Comparison of ENCODE assay signal across 11 cellular contexts in the genomic region with DNA sequence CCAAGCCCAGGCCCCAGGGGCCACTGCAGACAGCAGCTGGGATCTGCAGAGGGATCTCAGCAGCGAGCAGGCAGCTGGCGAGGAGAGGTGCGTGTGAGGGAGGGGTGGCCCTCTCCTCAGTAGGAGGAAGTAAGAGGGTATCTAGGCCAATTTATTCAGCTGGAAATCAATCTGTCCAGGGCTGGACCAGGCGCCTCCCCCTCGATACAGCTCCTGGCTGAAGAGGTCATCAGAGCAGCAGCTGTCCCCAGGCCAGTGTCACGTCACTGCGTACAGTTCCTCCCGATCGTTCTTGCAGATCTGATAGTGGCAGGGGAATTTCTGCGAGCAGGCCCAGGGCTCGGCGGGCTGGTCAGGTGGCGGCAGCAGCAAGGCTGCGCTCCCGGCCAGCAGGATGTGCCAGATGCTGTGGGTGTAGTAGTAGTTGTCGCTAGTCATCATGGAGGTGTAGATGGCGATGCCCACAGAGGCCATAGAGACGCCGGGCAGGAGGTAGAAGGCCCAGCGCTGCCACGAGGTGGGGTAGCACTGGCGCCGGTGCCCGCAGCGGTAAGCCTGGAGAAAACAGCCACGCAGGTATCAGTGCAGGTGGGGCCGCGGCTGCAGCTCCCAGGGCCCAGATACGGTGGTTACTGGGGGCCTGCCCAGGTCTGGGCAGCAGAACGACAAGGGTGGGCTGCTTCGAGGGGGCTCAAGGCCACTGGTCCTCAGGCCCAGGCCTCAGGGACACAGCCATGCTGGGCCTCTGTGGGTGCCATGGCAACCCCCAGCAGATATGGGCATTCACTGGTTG. TPM values are rescaled to one million over a fixed set of nuclear protein-coding genes. Genes with fewer than 3 reads are reported as not detected.
DNase-seq lines count a peak whose midpoint lies in the region; ATAC-seq and TF ChIP-seq lines count a peak whose summit lies in the region.
"Had no signal": no experiment of that assay in that cellular context is flagged by ENCODE, and none has a peak within 500 bp of the region (broad histone marks: within the 10 kb centered on the region; RNA-seq: fewer than 3 reads in every experiment).

No MANE protein-coding gene starts in this region.

- H3K9me3 ChIP-seq in colonic mucosa: no peaks in the 10 kb centered on the region

- intact Hi-C loops in activated CD4-positive, alpha-beta memory T cell treated with anti-CD3 and anti-CD28 coated beads for 36 hours (cut with micrococcal nuclease): loop anchor here (2.0 kb wide), 1 partner anchor 19 kb away; the partner anchor contains the start of gene AXIN1
- intact Hi-C loops in colonic mucosa (cut with DNase I): no loop called here

- H3K4me1 Mint-ChIP-seq in activated CD4-positive, alpha-beta memory T cell treated with anti-CD3 and anti-CD28 coated beads for 36 hours (ENCODE audit: low read depth): peaks cover 11% of the 10 kb centered on the region
- peaks cover 18% of the 10 kb centered on the region for H3K4me1 Mint-ChIP-seq in activated CD4-positive, alpha-beta memory T cell treated with anti-CD3 and anti-CD28 coated beads, Interleukin-2, amount 10 ng/mL, durations not matched to agents 7 days and 5 days
- H3K4me1 Mint-ChIP-seq in WTC11 (peaks cover 11% of the 10 kb centered on the region), neural crest cell (peaks cover 9% of the 10 kb centered on the region)

- no peak for DNase-seq in activated CD4-positive, alpha-beta memory T cell treated with anti-CD3 and anti-CD28 coated beads for 36 hours
- no peak for DNase-seq in activated CD4-positive, alpha-beta memory T cell treated with anti-CD3 and anti-CD28 coated beads, Interleukin-2, amount 10 ng/mL, durations not matched to agents 7 days and 5 days
- DNase-seq in NCI-H1092 (lab: John Stamatoyannopoulos, UW): peak; percentile 38
- no peak for DNase-seq in WTC11 (ENCODE audit: low spot score)
- DNase-seq in neural crest cell (ENCODE audit: low read depth, low spot score): no peak
- no peak for DNase-seq in colonic mucosa
- DNase-seq in putamen (ENCODE audit: low spot score): no peak
- no peak for DNase-seq in NCI-H1048 (lab: John Stamatoyannopoulos, UW)
- DNase-seq: activated naive CD4-positive, alpha-beta T cell treated with anti-CD3 and anti-CD28 coated beads, Interleukin-2, amount 10 ng/mL, durations not matched to agents 7 days and 5 days; NCI-H1694 treated with DMSO at 0.1 percent for 48 hours had no signal

- no peaks in the 10 kb centered on the region for H3K9me3 Mint-ChIP-seq in activated CD4-positive, alpha-beta memory T cell treated with anti-CD3 and anti-CD28 coated beads for 36 hours
- no peaks in the 10 kb centered on the region for H3K9me3 Mint-ChIP-seq in activated CD4-positive, alpha-beta memory T cell treated with anti-CD3 and anti-CD28 coated beads, Interleukin-2, amount 10 ng/mL, durations not matched to agents 7 days and 5 days
- H3K9me3 Mint-ChIP-seq in WTC11: no peaks in the 10 kb centered on the region
- H3K9me3 Mint-ChIP-seq in neural crest cell: no peaks in the 10 kb centered on the region
- H3K9me3 Mint-ChIP-seq: activated naive CD4-positive, alpha-beta T cell treated with anti-CD3 and anti-CD28 coated beads, Interleukin-2, amount 10 ng/mL, durations not matched to agents 7 days and 5 days; T-helper 1 cell treated with Interleukin-12 subunit alpha and Interleukin-12 subunit beta and Interleukin-4 antibody, amounts not matched to agents 30 μg/mL and 1 μg/mL, for 36 hours had no signal

- CTCF ChIA-PET in activated CD4-positive, alpha-beta memory T cell treated with anti-CD3 and anti-CD28 coated beads for 36 hours (lab: Charles Lee): no interaction called here
- CTCF ChIA-PET in activated CD4-positive, alpha-beta memory T cell treated with anti-CD3 and anti-CD28 coated beads, Interleukin-2, amount 10 ng/mL, durations not matched to agents 7 days and 5 days (lab: Charles Lee): no interaction called here
- CTCF ChIA-PET in WTC11 (lab: Charles Lee): interaction anchor here (0.6 to 3.4 kb wide), 6 partner anchors 9 to 306 kb away, joined by 3 to 30 read pairs (median 6); partner anchors contain the start of genes AXIN1 and RHOT2

- no peak overlapping the region for H3K27ac ChIP-seq in colonic mucosa

- peaks cover 8% of the 10 kb centered on the region for H3K36me3 ChIP-seq in colonic mucosa

- no peak overlapping the region for H3K4me3 ChIP-seq in colonic mucosa

- H3K27me3 ChIP-seq in colonic mucosa: no peaks in the 10 kb centered on the region

- H3K36me3 Mint-ChIP-seq in activated CD4-positive, alpha-beta memory T cell treated with anti-CD3 and anti-CD28 coated beads for 36 hours: peaks cover 11% of the 10 kb centered on the region
- H3K36me3 Mint-ChIP-seq in activated CD4-positive, alpha-beta memory T cell treated with anti-CD3 and anti-CD28 coated beads, Interleukin-2, amount 10 ng/mL, durations not matched to agents 7 days and 5 days (ENCODE audit: low read depth): peaks cover 15% of the 10 kb centered on the region
- H3K36me3 Mint-ChIP-seq in WTC11 (peaks cover 22% of the 10 kb centered on the region), neural crest cell (ENCODE audit: low read depth) (no peaks in the 10 kb centered on the region)

- H3K4me1 ChIP-seq in colonic mucosa: peaks cover 5% of the 10 kb centered on the region

- H3K9ac ChIP-seq in colonic mucosa (ENCODE audit: low read depth in 2 of 2, low read length in 2 of 2): no peak overlapping the region

- peak overlapping the region; percentile 10 for H3K4me3 Mint-ChIP-seq in activated CD4-positive, alpha-beta memory T cell treated with anti-CD3 and anti-CD28 coated beads for 36 hours
- no peak overlapping the region for H3K4me3 Mint-ChIP-seq in activated CD4-positive, alpha-beta memory T cell treated with anti-CD3 and anti-CD28 coated beads, Interleukin-2, amount 10 ng/mL, durations not matched to agents 7 days and 5 days
- H3K4me3 Mint-ChIP-seq in WTC11: no peak overlapping the region
- H3K4me3 Mint-ChIP-seq in neural crest cell: peak overlapping the region; percentile 92
- H3K4me3 Mint-ChIP-seq: activated naive CD4-positive, alpha-beta T cell treated with anti-CD3 and anti-CD28 coated beads, Interleukin-2, amount 10 ng/mL, durations not matched to agents 7 days and 5 days had no signal

- POLR2A ChIA-PET in activated CD4-positive, alpha-beta memory T cell treated with anti-CD3 and anti-CD28 coated beads for 36 hours (lab: Charles Lee): interaction anchor here (1.3 to 2.1 kb wide), 3 partner anchors 9 to 144 kb away, joined by 4 to 8 read pairs (median 5); no protein-coding TSS in a partner anchor
- POLR2A ChIA-PET in activated CD4-positive, alpha-beta memory T cell treated with anti-CD3 and anti-CD28 coated beads, Interleukin-2, amount 10 ng/mL, durations not matched to agents 7 days and 5 days (lab: Charles Lee): interaction anchor here (1.8 to 3.1 kb wide), 2 partner anchors 10 kb away, joined by 5 to 23 read pairs; partner anchors contain the start of gene PGAP6
- POLR2A ChIA-PET in WTC11 (lab: Charles Lee): no interaction called here

- peak overlapping the region; percentile 66 for H3K27ac Mint-ChIP-seq in activated CD4-positive, alpha-beta memory T cell treated with anti-CD3 and anti-CD28 coated beads for 36 hours
- H3K27ac Mint-ChIP-seq in activated CD4-positive, alpha-beta memory T cell treated with anti-CD3 and anti-CD28 coated beads, Interleukin-2, amount 10 ng/mL, durations not matched to agents 7 days and 5 days: no peak overlapping the region
- H3K27ac Mint-ChIP-seq in WTC11 (peak overlapping the region; percentile 68; the same call in 1 of the 2 replicates), neural crest cell (ENCODE audit: unreplicated experiment) (peak overlapping the region; percentile 57)
- H3K27ac Mint-ChIP-seq: T-helper 1 cell treated with Interleukin-12 subunit alpha and Interleukin-12 subunit beta and Interleukin-4 antibody, amounts not matched to agents 30 μg/mL and 1 μg/mL, for 36 hours had no signal

- TF ChIP-seq CTCF in WTC11 (IDR thresholded peaks at IDR 0.05) (no peak), neural crest cell (conservative IDR thresholded peaks at IDR 0.05) (no peak), colonic mucosa (IDR thresholded peaks at IDR 0.05) (no peak)

- H3K27me3 Mint-ChIP-seq in activated CD4-positive, alpha-beta memory T cell treated with anti-CD3 and anti-CD28 coated beads for 36 hours: no peaks in the 10 kb centered on the region
- H3K27me3 Mint-ChIP-seq in activated CD4-positive, alpha-beta memory T cell treated with anti-CD3 and anti-CD28 coated beads, Interleukin-2, amount 10 ng/mL, durations not matched to agents 7 days and 5 days: no peaks in the 10 kb centered on the region
- H3K27me3 Mint-ChIP-seq in WTC11 (ENCODE audit: low read depth) (no peaks in the 10 kb centered on the region), neural crest cell (ENCODE audit: low read depth) (peaks cover 4% of the 10 kb centered on the region)

- no peak for ATAC-seq in WTC11

RNA-seq across cellular contexts. Expression of gene MRPL28, which starts 1.6 kb away (rescaled TPM):
- total RNA-seq in activated CD4-positive, alpha-beta memory T cell treated with anti-CD3 and anti-CD28 coated beads for 36 hours: 10 to 100 TPM; 76.8 to 77.3 TPM
- 10 to 100 TPM; 71.4 to 72.6 TPM for total RNA-seq in activated CD4-positive, alpha-beta memory T cell treated with anti-CD3 and anti-CD28 coated beads, Interleukin-2, amount 10 ng/mL, durations not matched to agents 7 days and 5 days
- 119 to 144 TPM (median 140 TPM) in 3 replicates for total RNA-seq in WTC11 (2021)
- total RNA-seq in neural crest cell: 80.4 and 84.6 TPM in 2 replicates
- total RNA-seq in colonic mucosa: 10 to 100 TPM; 59.4 to 75.4 TPM

RNA-seq across cellular contexts. Expression of gene PGAP6, which starts 9.9 kb away (rescaled TPM):
- 10 to 100 TPM; 30.6 to 31.5 TPM for total RNA-seq in activated CD4-positive, alpha-beta memory T cell treated with anti-CD3 and anti-CD28 coated beads for 36 hours
- total RNA-seq in activated CD4-positive, alpha-beta memory T cell treated with anti-CD3 and anti-CD28 coated beads, Interleukin-2, amount 10 ng/mL, durations not matched to agents 7 days and 5 days: 10 to 100 TPM; 59.2 to 59.9 TPM
- total RNA-seq in WTC11 (2021) (104 to 108 TPM (median 107 TPM) in 3 replicates), neural crest cell (56.4 and 62.0 TPM in 2 replicates), colonic mucosa (100 to 1,000 TPM in 1 of 2 donors, 10 to 100 TPM in 1; 99.6 to 102 TPM)

RNA-seq across cellular contexts. Expression of gene AXIN1, which starts 19.4 kb away (rescaled TPM):
- 10 to 100 TPM; 18.6 to 20.5 TPM for total RNA-seq in activated CD4-positive, alpha-beta memory T cell treated with anti-CD3 and anti-CD28 coated beads for 36 hours
- total RNA-seq in activated CD4-positive, alpha-beta memory T cell treated with anti-CD3 and anti-CD28 coated beads, Interleukin-2, amount 10 ng/mL, durations not matched to agents 7 days and 5 days: 10 to 100 TPM; 25.4 to 25.7 TPM
- total RNA-seq in WTC11 (2021) (48.0 to 50.3 TPM (median 48.9 TPM) in 3 replicates), neural crest cell (36.4 and 38.2 TPM in 2 replicates), colonic mucosa (10 to 100 TPM; 33.4 to 34.3 TPM)

RNA-seq across cellular contexts. Expression of gene NME4, which starts 25.1 kb away (rescaled TPM):
- total RNA-seq in activated CD4-positive, alpha-beta memory T cell treated with anti-CD3 and anti-CD28 coated beads for 36 hours: 10 to 100 TPM; 62.1 to 62.5 TPM
- 10 to 100 TPM; 33.9 to 34.0 TPM for total RNA-seq in activated CD4-positive, alpha-beta memory T cell treated with anti-CD3 and anti-CD28 coated beads, Interleukin-2, amount 10 ng/mL, durations not matched to agents 7 days and 5 days
- total RNA-seq in WTC11 (2021) (467 to 550 TPM (median 535 TPM) in 3 replicates), neural crest cell (233 and 254 TPM in 2 replicates), colonic mucosa (10 to 100 TPM; 38.3 to 63.6 TPM)

RNA-seq across cellular contexts. Expression of gene DECR2, which starts 29.8 kb away (rescaled TPM):
- 1 to 10 TPM; 8.5 to 8.8 TPM for total RNA-seq in activated CD4-positive, alpha-beta memory T cell treated with anti-CD3 and anti-CD28 coated beads for 36 hours
- total RNA-seq in activated CD4-positive, alpha-beta memory T cell treated with anti-CD3 and anti-CD28 coated beads, Interleukin-2, amount 10 ng/mL, durations not matched to agents 7 days and 5 days: 1 to 10 TPM; 3.0 to 3.3 TPM
- total RNA-seq in WTC11 (2021): 37.8 to 43.6 TPM (median 40.7 TPM) in 3 replicates
- total RNA-seq in neural crest cell: 22.4 and 25.7 TPM in 2 replicates
- 10 to 100 TPM; 31.3 to 50.2 TPM for total RNA-seq in colonic mucosa

Comparison
In these comparisons a context has a peak if more than half of its experiments do, and no peak if none do; other contexts are left out.
1. H3K4me3 Mint-ChIP-seq: peak in activated CD4-positive, alpha-beta memory T cell treated with anti-CD3 and anti-CD28 coated beads for 36 hours (single experiment) and neural crest cell (single experiment); none in activated CD4-positive, alpha-beta memory T cell treated with anti-CD3 and anti-CD28 coated beads, Interleukin-2, amount 10 ng/mL, durations not matched to agents 7 days and 5 days (single experiment) and WTC11 (single experiment).